ENCODE assay signal across 21 cellular contexts in the genomic region with DNA sequence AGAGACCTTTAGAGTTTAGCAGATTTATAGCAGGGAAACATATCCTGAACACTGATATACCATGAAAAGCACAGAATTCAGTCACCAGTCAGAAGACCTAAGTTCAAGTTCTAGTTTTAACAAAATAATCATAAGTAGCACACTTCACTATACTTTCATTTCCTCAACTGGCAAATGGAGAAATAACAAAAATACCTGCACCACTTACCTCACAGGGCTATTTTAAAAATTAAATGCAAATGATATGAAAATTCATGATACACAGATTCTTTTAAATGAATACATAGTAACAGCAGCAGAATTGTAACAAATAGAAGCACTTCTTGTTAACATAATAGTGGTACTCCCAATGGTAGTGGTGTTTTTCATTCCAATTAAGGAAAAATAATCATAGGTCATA.
DNase-seq lines count a peak whose midpoint lies in the region; ATAC-seq, FAIRE-seq and TF ChIP-seq lines count a peak whose summit lies in the region.
"Had no signal": no experiment of that assay in that cellular context is flagged by ENCODE, and none has a peak within 500 bp of the region (broad histone marks: within the 10 kb centered on the region; RNA-seq: fewer than 3 reads in every experiment).

No MANE protein-coding gene starts in this region.

- SMC1A ChIA-PET in GM12878 (lab: Charles Lee; ENCODE audit: uncharacterized antibody, unreplicated experiment), result no interaction called here

- H3K4me2 ChIP-seq in GM12878 (ENCODE audit: control insufficient read depth, insufficient read depth), result no peak overlapping the region

- CTCF ChIA-PET in GM10248 (lab: Yijun Ruan, JAX), result no interaction called here
- CTCF ChIA-PET in GM12878 (lab: Yijun Ruan, JAX), result no interaction called here

- no peak overlapping the region for H2AFZ ChIP-seq in GM12878 (ENCODE audit: control insufficient read depth, low read depth, low read length)

- TF ChIP-seq CTCF in GM10248 (IDR thresholded peaks at IDR 0.05; ENCODE audit: control extremely low read depth, extremely low read depth, low read depth, missing control alignments) (no peak), GM12878 (IDR thresholded peaks at IDR 0.05 in 2 of 3, conservative IDR thresholded peaks at IDR 0.05 in 1 of 3; ENCODE audit: control insufficient read depth in 2 of 3, extremely low read depth in 1 of 3, insufficient read depth in 1 of 3, low read depth in 3 of 3, low read length in 3 of 3) (no peak), left ventricle myocardium inferior (IDR thresholded peaks at IDR 0.05; ENCODE audit: borderline replicate concordance) (no peak)

- in situ Hi-C loops in GM12878 (cut with MboI), result no loop called here

- peaks cover 27% of the 10 kb centered on the region for H3K36me3 Mint-ChIP-seq in activated CD4-positive, alpha-beta T cell treated with anti-CD3 and anti-CD28 coated beads, Interleukin-2, amount 10 ng/mL, durations not matched to agents 24 days and 14 days (ENCODE audit: low read depth)

- H3K27ac ChIP-seq in GM12878 (ENCODE audit: control insufficient read depth, insufficient read depth) (peak overlapping the region; percentile 68), left ventricle myocardium inferior (replicated peaks) (no peak overlapping the region), small intestine (ENCODE audit: low read depth in 1 of 2, low read length in 1 of 2) (no peak overlapping the region)

- no peak for TF ChIP-seq RAD21 in GM12878 (IDR thresholded peaks at IDR 0.05; ENCODE audit: insufficient read depth, low read depth, low read length)

- no peak overlapping the region for H3K4me3 Mint-ChIP-seq in activated CD4-positive, alpha-beta T cell treated with anti-CD3 and anti-CD28 coated beads, Interleukin-2, amount 10 ng/mL, durations not matched to agents 24 days and 14 days
- H3K4me3 Mint-ChIP-seq: activated CD4-positive, alpha-beta T cell treated with anti-CD3 and anti-CD28 coated beads for 36 hours; central memory CD8-positive, alpha-beta T cell; H9; nephron progenitor cell had no signal

- H3K9me3 Mint-ChIP-seq in activated CD4-positive, alpha-beta T cell treated with anti-CD3 and anti-CD28 coated beads, Interleukin-2, amount 10 ng/mL, durations not matched to agents 24 days and 14 days, result peaks cover 7% of the 10 kb centered on the region
- H3K9me3 Mint-ChIP-seq: central memory CD8-positive, alpha-beta T cell; H9 had no signal

- no peak for FAIRE-seq in GM12878 (lab: Jason Lieb, UNC)
- FAIRE-seq in small intestine (lab: Jason Lieb, UNC), result no peak
- FAIRE-seq: frontal cortex had no signal

- no peak overlapping the region for H3K4me3 ChIP-seq in GM12878
- no peak overlapping the region for H3K4me3 ChIP-seq in left ventricle myocardium inferior
- no peak overlapping the region for H3K4me3 ChIP-seq in small intestine (ENCODE audit: low read depth in 1 of 2, low read length in 2 of 2)

- H3K27me3 ChIP-seq in GM12878 (replicated peaks in 1 of 2; ENCODE audit: control insufficient read depth in 2 of 2, insufficient read depth in 2 of 2, low read length in 1 of 2), result no peaks in the 10 kb centered on the region
- no peaks in the 10 kb centered on the region for H3K27me3 ChIP-seq in left ventricle myocardium inferior (ENCODE audit: low read depth)
- H3K27me3 ChIP-seq in small intestine (ENCODE audit: control insufficient read depth in 2 of 2, insufficient read depth in 2 of 2, low read length in 2 of 2), result no peaks in the 10 kb centered on the region

- H3K27me3 Mint-ChIP-seq in activated CD4-positive, alpha-beta T cell treated with anti-CD3 and anti-CD28 coated beads, Interleukin-2, amount 10 ng/mL, durations not matched to agents 24 days and 14 days, result no peaks in the 10 kb centered on the region
- H3K27me3 Mint-ChIP-seq: activated CD4-positive, alpha-beta T cell treated with anti-CD3 and anti-CD28 coated beads for 36 hours; central memory CD8-positive, alpha-beta T cell had no signal

- POLR2A ChIA-PET in GM10248 (lab: Yijun Ruan, JAX), result no interaction called here
- POLR2A ChIA-PET in GM12878 (lab: Charles Lee), result interaction anchor here (0.7 kb wide), 1 partner anchor 11 kb away, joined by 3 read pairs; no protein-coding TSS in a partner anchor

- no peak overlapping the region; the same call in 1 of the 2 replicates for H3K9ac ChIP-seq in GM12878 (ENCODE audit: control insufficient read depth, insufficient read depth, low read length)

- no peak for TF ChIP-seq EP300 in GM12878 (IDR thresholded peaks at IDR 0.05; ENCODE audit: borderline replicate concordance in 1 of 2, control insufficient read depth in 1 of 2, low read depth in 2 of 2, low read length in 2 of 2)

- H3K79me2 ChIP-seq in GM12878 (ENCODE audit: control insufficient read depth, insufficient read depth, low read length), result peaks cover 27% of the 10 kb centered on the region

- no TSS peak for BruUV-seq in GM12878 (replicated peaks; lab: Mats Ljungman, UMichigan)

- H4K20me1 ChIP-seq in GM12878 (ENCODE audit: control insufficient read depth, insufficient read depth), result no peaks in the 10 kb centered on the region

- TF ChIP-seq POLR2A in GM12878 (IDR thresholded peaks at IDR 0.05; ENCODE audit: low read depth, low read length), result no peak

- peaks cover 1% of the 10 kb centered on the region for H3K4me1 Mint-ChIP-seq in activated CD4-positive, alpha-beta T cell treated with anti-CD3 and anti-CD28 coated beads, Interleukin-2, amount 10 ng/mL, durations not matched to agents 24 days and 14 days
- H3K4me1 Mint-ChIP-seq: nephron progenitor cell had no signal

- no peak overlapping the region for H3K27ac Mint-ChIP-seq in activated CD4-positive, alpha-beta T cell treated with anti-CD3 and anti-CD28 coated beads, Interleukin-2, amount 10 ng/mL, durations not matched to agents 24 days and 14 days
- H3K27ac Mint-ChIP-seq: activated CD4-positive, alpha-beta T cell treated with anti-CD3 and anti-CD28 coated beads for 36 hours; nephron progenitor cell had no signal

- intact Hi-C loops in GM12878 (cut with micrococcal nuclease; ENCODE audit: unreplicated experiment) (no loop called here), left ventricle myocardium inferior (cut with micrococcal nuclease) (no loop called here)
- intact Hi-C loops in activated CD4-positive, alpha-beta T cell treated with anti-CD3 and anti-CD28 coated beads, Interleukin-2, amount 10 ng/mL, durations not matched to agents 24 days and 14 days (cut with micrococcal nuclease), result no loop called here

- peak; percentile 64 for ATAC-seq in GM18867 (IDR thresholded peaks at IDR 0.05; ENCODE audit: unreplicated experiment)
- ATAC-seq in HG03432 (IDR thresholded peaks at IDR 0.05; ENCODE audit: unreplicated experiment), result peak; percentile 67
- peak; percentile 78 for ATAC-seq in GM12878
- ATAC-seq: activated CD4-positive, alpha-beta T cell treated with anti-CD3 and anti-CD28 coated beads for 36 hours had no signal

- H3K4me1 ChIP-seq in GM12878 (ENCODE audit: control insufficient read depth, insufficient read depth, low read length), result peaks cover 15% of the 10 kb centered on the region
- H3K4me1 ChIP-seq in left ventricle myocardium inferior, result peaks cover 20% of the 10 kb centered on the region
- H3K4me1 ChIP-seq in small intestine (ENCODE audit: control insufficient read depth in 2 of 2, insufficient read depth in 1 of 2, low read depth in 1 of 2, low read length in 1 of 2), result no peaks in the 10 kb centered on the region

- peaks cover 0 to 1% of the 10 kb centered on the region in 2 experiments; a peak in 3 of 4 replicates for H3K36me3 ChIP-seq in GM12878 (ENCODE audit: control insufficient read depth in 2 of 2, insufficient read depth in 2 of 2, low read length in 1 of 2)
- peaks cover 2% of the 10 kb centered on the region for H3K36me3 ChIP-seq in left ventricle myocardium inferior
- H3K36me3 ChIP-seq in small intestine (ENCODE audit: control insufficient read depth in 2 of 2, insufficient read depth in 2 of 2, low read length in 2 of 2), result no peaks in the 10 kb centered on the region

- H3K9me3 ChIP-seq in GM12878 (replicated peaks; ENCODE audit: control insufficient read depth, insufficient read depth, low read length), result peaks cover 9% of the 10 kb centered on the region; the same call in 2 of the 3 replicates
- no peaks in the 10 kb centered on the region for H3K9me3 ChIP-seq in left ventricle myocardium inferior (replicated peaks)
- no peaks in the 10 kb centered on the region for H3K9me3 ChIP-seq in small intestine (ENCODE audit: control insufficient read depth, low read depth)

- peak; percentile 28 for DNase-seq in GM10248 (ENCODE audit: extremely low spot score)
- peak; percentile 27 for DNase-seq in GM12878 (ENCODE audit: low read depth, low spot score)
- no peak for DNase-seq in left ventricle myocardium inferior
- DNase-seq in HK-2 (ENCODE audit: unreplicated experiment), result no peak
- no peak for DNase-seq in small intestine
- DNase-seq in activated CD4-positive, alpha-beta T cell treated with anti-CD3 and anti-CD28 coated beads, Interleukin-2, amount 10 ng/mL, durations not matched to agents 24 days and 14 days, result no peak
- DNase-seq: activated CD4-positive, alpha-beta T cell treated with anti-CD3 and anti-CD28 coated beads for 36 hours; activated effector memory CD4-positive, alpha-beta T cell treated with Interleukin-2 at 50 U/mL for 16 hours; activated T-cell treated with anti-CD3 and anti-CD28 coated beads for 4 hours; H9; NCI-H2029 treated with DMSO at 0.1 percent for 48 hours; NCI-H2227 treated with DMSO at 0.1 percent for 48 hours; NCI-H748 treated with DMSO at 0.1 percent for 48 hours; nephron progenitor cell; RPMI8226; T-helper 1 cell; trophoblast cell had no signal

- RAD21 ChIA-PET in GM12878 (lab: Charles Lee; ENCODE audit: unreplicated experiment), result interaction anchor here (1.0 kb wide), 1 partner anchor 28 kb away, joined by 4 read pairs; no protein-coding TSS in a partner anchor

TF ChIP-seq in GM12878, 131 proteins besides CTCF, POLR2A, EP300 and RAD21 (continues in another document):
- TF ChIP-seq, protein P1, sequence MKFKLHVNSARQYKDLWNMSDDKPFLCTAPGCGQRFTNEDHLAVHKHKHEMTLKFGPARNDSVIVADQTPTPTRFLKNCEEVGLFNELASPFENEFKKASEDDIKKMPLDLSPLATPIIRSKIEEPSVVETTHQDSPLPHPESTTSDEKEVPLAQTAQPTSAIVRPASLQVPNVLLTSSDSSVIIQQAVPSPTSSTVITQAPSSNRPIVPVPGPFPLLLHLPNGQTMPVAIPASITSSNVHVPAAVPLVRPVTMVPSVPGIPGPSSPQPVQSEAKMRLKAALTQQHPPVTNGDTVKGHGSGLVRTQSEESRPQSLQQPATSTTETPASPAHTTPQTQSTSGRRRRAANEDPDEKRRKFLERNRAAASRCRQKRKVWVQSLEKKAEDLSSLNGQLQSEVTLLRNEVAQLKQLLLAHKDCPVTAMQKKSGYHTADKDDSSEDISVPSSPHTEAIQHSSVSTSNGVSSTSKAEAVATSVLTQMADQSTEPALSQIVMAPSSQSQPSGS (IDR thresholded peaks at IDR 0.05; ENCODE audit: low read length), result peak; percentile 71
- peak; percentile 28; the same call in 1 of the 2 replicates for TF ChIP-seq RUNX3 (IDR thresholded peaks at IDR 0.05; ENCODE audit: low read length)
- TF ChIP-seq NR2C2 (IDR thresholded peaks at IDR 0.05; ENCODE audit: borderline replicate concordance, control insufficient read depth, insufficient read length, low read depth), result no peak
- no peak for TF ChIP-seq MEF2B (IDR thresholded peaks at IDR 0.05; ENCODE audit: partially characterized antibody, poor library complexity, severe bottlenecking)

Comparison
In these comparisons a context has a peak if more than half of its experiments do, and no peak if none do; other contexts are left out.
1. DNase-seq: peak in GM10248 (single experiment) and GM12878 (single experiment); none in left ventricle myocardium inferior (single experiment), HK-2 (single experiment), small intestine (single experiment) and activated CD4-positive, alpha-beta T cell treated with anti-CD3 and anti-CD28 coated beads, Interleukin-2, amount 10 ng/mL, durations not matched to agents 24 days and 14 days (single experiment).
2. Peak in every context shown above with its lines, with median percentiles within 50 percentile points of each other: ATAC-seq.